35 cellular contexts compared by ENCODE assay signal in genomic region chr20:23528867-23529431, GRCh38. TPM values are rescaled to one million over a fixed set of nuclear protein-coding genes. Genes with fewer than 3 reads are reported as not detected.
A peak's percentile ranks its signal among the peaks of the same experiment; 100 is the strongest.
DNase-seq lines count a peak whose midpoint lies in the region; ATAC-seq and TF ChIP-seq lines count a peak whose summit lies in the region.
"Had no signal": no experiment of that assay in that cellular context is flagged by ENCODE, and none has a peak within 500 bp of the region (broad histone marks: within the 10 kb centered on the region; RNA-seq: fewer than 3 reads in every experiment).

No MANE protein-coding gene starts in this region.

- H3K9me2 ChIP-seq in PC-3 (replicated peaks; ENCODE audit: low read length), result no peaks in the 10 kb centered on the region

- H3K27ac Mint-ChIP-seq in activated T-cell treated with anti-CD3 and anti-CD28 coated beads, Interleukin-2, amount 50 U/mL, for 72 hours, result peak overlapping the region; percentile 23
- H3K27ac Mint-ChIP-seq in endodermal cell, result no peak overlapping the region
- no peak overlapping the region for H3K27ac Mint-ChIP-seq in neural progenitor cell
- H3K27ac Mint-ChIP-seq: activated naive CD4-positive, alpha-beta T cell treated with anti-CD3 and anti-CD28 coated beads, Interleukin-2, amount 50 U/mL, for 72 hours; CD4-positive, alpha-beta T cell; dendritic cell treated with granulocyte-macrophage colony-stimulating factor and Interleukin-4, amounts not matched to agents 40 ng/mL and 50 ng/mL, for 4 days; nephron had no signal

- peaks cover 11 to 13% of the 10 kb centered on the region in 2 donors for H3K36me3 Mint-ChIP-seq in activated T-cell treated with anti-CD3 and anti-CD28 coated beads, Interleukin-2, amount 50 U/mL, for 72 hours (ENCODE audit: insufficient read depth in 2 of 2)
- H3K36me3 Mint-ChIP-seq in endodermal cell (ENCODE audit: low read depth) (peaks cover 3% of the 10 kb centered on the region), neural progenitor cell (peaks cover 3% of the 10 kb centered on the region)

- no peaks in the 10 kb centered on the region for H3K27me3 Mint-ChIP-seq in activated T-cell treated with anti-CD3 and anti-CD28 coated beads, Interleukin-2, amount 50 U/mL, for 72 hours (ENCODE audit: low read depth)
- H3K27me3 Mint-ChIP-seq in endodermal cell (ENCODE audit: insufficient read depth) (no peaks in the 10 kb centered on the region), neural progenitor cell (ENCODE audit: insufficient read depth, low read depth) (peaks cover 22% of the 10 kb centered on the region)
- H3K27me3 Mint-ChIP-seq: CD4-positive, alpha-beta T cell; central memory CD8-positive, alpha-beta T cell had no signal

- no TSS peak for BruUV-seq in PC-3 (replicated peaks; lab: Mats Ljungman, UMichigan)

- H3F3A ChIP-seq in PC-3 (ENCODE audit: low read length, unreplicated experiment) (no peaks in the 10 kb centered on the region), neural progenitor cell (ENCODE audit: low read depth) (peaks cover 13% of the 10 kb centered on the region)

- H3K79me2 ChIP-seq in PC-3 (ENCODE audit: low read length) (no peaks in the 10 kb centered on the region), neural progenitor cell (ENCODE audit: low read depth) (no peaks in the 10 kb centered on the region)

- POLR2A ChIA-PET in PC-3 (lab: Charles Lee; ENCODE audit: unreplicated experiment), result no interaction called here

- no peak for DNase-seq in activated T-cell treated with anti-CD3 and anti-CD28 coated beads, Interleukin-2, amount 50 U/mL, for 72 hours
- DNase-seq in activated T-cell treated with anti-CD3 and anti-CD28 coated beads, Interleukin-2, amount 50 U/mL, for 1 hour, result no peak
- peak; percentile 56 for DNase-seq in PC-3
- DNase-seq in endodermal cell, result peak; percentile 61
- DNase-seq in neural progenitor cell (ENCODE audit: low spot score), result no peak
- DNase-seq in iPS-NIHi11 (ENCODE audit: low spot score), result no peak
- DNase-seq in EL, result no peak
- no peak for DNase-seq in brain microvascular endothelial cell
- DNase-seq: activated CD4-positive, alpha-beta T cell treated with anti-CD3 and anti-CD28 coated beads, Interleukin-2, amount 50 U/mL, for 48 hours; activated CD4-positive, CD25-positive, alpha-beta regulatory T cell; activated CD8-positive, alpha-beta memory T cell treated with anti-CD3 and anti-CD28 coated beads, Interleukin-2, amount 50 U/mL, for 48 hours; AML-193; aorta; CD4-positive, alpha-beta T cell; GDM1; glutamatergic neuron; Karpas-422; NCI-H1105 treated with DMSO at 0.1 percent for 48 hours; NCI-H2029; NCI-H226; NCI-H69; retina; SJCRH30; small intestine; stimulated activated CD4-positive, alpha-beta T cell treated with anti-CD3 and anti-CD28 coated beads, Interleukin-1b, Interleukin-23, amount 100 ng/mL, for 48 hours; stomach; thyroid gland had no signal

- no peak overlapping the region for H3K27ac ChIP-seq in PC-3 (ENCODE audit: low read length)
- no peak overlapping the region for H3K27ac ChIP-seq in endodermal cell (ENCODE audit: low read depth, low read length)
- no peak overlapping the region for H3K27ac ChIP-seq in neural progenitor cell
- H3K27ac ChIP-seq in brain microvascular endothelial cell, result no peak overlapping the region
- H3K27ac ChIP-seq: SJCRH30, stomach, thyroid gland had no signal

- H3K9ac ChIP-seq in PC-3 (ENCODE audit: low read length), result no peak overlapping the region
- no peak overlapping the region for H3K9ac ChIP-seq in endodermal cell (ENCODE audit: extremely low read depth, low read length, poor library complexity, severe bottlenecking)
- H3K9ac ChIP-seq in neural progenitor cell, result no peak overlapping the region

- H2AFZ ChIP-seq in PC-3 (ENCODE audit: low read length), result no peak overlapping the region
- no peak overlapping the region for H2AFZ ChIP-seq in neural progenitor cell (replicated peaks)

- H4K20me1 ChIP-seq in PC-3 (ENCODE audit: low read length) (no peaks in the 10 kb centered on the region), neural progenitor cell (ENCODE audit: low read depth) (no peaks in the 10 kb centered on the region)

- WGBS in endodermal cell (ENCODE audit: insufficient coverage in 1 of 2, insufficient read length in 1 of 2), 2 experiments, result 96% methylated on average over 1 of the region's 1 CpG; no CpG with 5 or more reads in 1 of the 2 experiments

- H3K36me3 ChIP-seq in PC-3 (ENCODE audit: low read depth, low read length) (no peaks in the 10 kb centered on the region), endodermal cell (ENCODE audit: control insufficient read depth, insufficient read depth, low read length) (no peaks in the 10 kb centered on the region), neural progenitor cell (no peaks in the 10 kb centered on the region), brain microvascular endothelial cell (replicated peaks) (no peaks in the 10 kb centered on the region)
- H3K36me3 ChIP-seq: SJCRH30, stomach, thyroid gland had no signal

- H3K4me1 Mint-ChIP-seq in activated T-cell treated with anti-CD3 and anti-CD28 coated beads, Interleukin-2, amount 50 U/mL, for 72 hours (ENCODE audit: low read depth), result peaks cover 21% of the 10 kb centered on the region
- peaks cover 29% of the 10 kb centered on the region for H3K4me1 Mint-ChIP-seq in endodermal cell
- peaks cover 19% of the 10 kb centered on the region for H3K4me1 Mint-ChIP-seq in neural progenitor cell
- H3K4me1 Mint-ChIP-seq: nephron had no signal

- peaks cover 13 to 18% of the 10 kb centered on the region in 2 donors for H3K9me3 Mint-ChIP-seq in activated T-cell treated with anti-CD3 and anti-CD28 coated beads, Interleukin-2, amount 50 U/mL, for 72 hours
- peaks cover 19% of the 10 kb centered on the region for H3K9me3 Mint-ChIP-seq in endodermal cell
- H3K9me3 Mint-ChIP-seq in neural progenitor cell, result peaks cover 33% of the 10 kb centered on the region

- H3K4me2 ChIP-seq in PC-3 (ENCODE audit: low read length) (no peak overlapping the region), neural progenitor cell (no peak overlapping the region)

- intact Hi-C loops in PC-3 (cut with micrococcal nuclease), result no loop called here

- H3K9me3 ChIP-seq in PC-3 (ENCODE audit: low read length) (peaks cover 20% of the 10 kb centered on the region), endodermal cell (ENCODE audit: control insufficient read depth, low read length) (peaks cover 17% of the 10 kb centered on the region), neural progenitor cell (ENCODE audit: low read depth) (no peaks in the 10 kb centered on the region)
- H3K9me3 ChIP-seq: SJCRH30, thyroid gland had no signal

- CTCF ChIA-PET in PC-3 (lab: Charles Lee), result no interaction called here

- H3K4me3 ChIP-seq in PC-3 (ENCODE audit: low read length) (no peak overlapping the region), endodermal cell (ENCODE audit: low read length) (no peak overlapping the region), neural progenitor cell (no peak overlapping the region), brain microvascular endothelial cell (ENCODE audit: low read depth, low read length) (no peak overlapping the region)
- H3K4me3 ChIP-seq: SJCRH30, stomach, thyroid gland had no signal

- H3K4me1 ChIP-seq in PC-3 (ENCODE audit: insufficient read depth, low read length) (no peaks in the 10 kb centered on the region), endodermal cell (ENCODE audit: control insufficient read depth, insufficient read depth, low read length) (peaks cover 8% of the 10 kb centered on the region), neural progenitor cell (peaks cover 42% of the 10 kb centered on the region)
- H3K4me1 ChIP-seq: SJCRH30, stomach, thyroid gland had no signal

- ATAC-seq in activated T-cell treated with anti-CD3 and anti-CD28 coated beads, Interleukin-2, amount 50 U/mL, for 72 hours (replicated peaks in 1 of 2), result no peak
- ATAC-seq in PC-3, result no peak
- ATAC-seq: activated naive CD4-positive, alpha-beta T cell treated with anti-CD3 and anti-CD28 coated beads, Interleukin-2, amount 50 U/mL, for 72 hours; Panc1 had no signal

- H3K27me3 ChIP-seq in PC-3 (ENCODE audit: low read length) (peaks cover 9% of the 10 kb centered on the region), endodermal cell (ENCODE audit: control insufficient read depth, insufficient read depth, low read length, poor library complexity, severe bottlenecking) (no peaks in the 10 kb centered on the region), neural progenitor cell (no peaks in the 10 kb centered on the region), brain microvascular endothelial cell (replicated peaks) (no peaks in the 10 kb centered on the region)
- H3K27me3 ChIP-seq: stomach, thyroid gland had no signal

- no peak overlapping the region for H3K4me3 Mint-ChIP-seq in activated T-cell treated with anti-CD3 and anti-CD28 coated beads, Interleukin-2, amount 50 U/mL, for 72 hours
- H3K4me3 Mint-ChIP-seq in endodermal cell (no peak overlapping the region), neural progenitor cell (peak overlapping the region; percentile 11)
- H3K4me3 Mint-ChIP-seq: CD4-positive, alpha-beta T cell; central memory CD8-positive, alpha-beta T cell; dendritic cell treated with granulocyte-macrophage colony-stimulating factor and Interleukin-4, amounts not matched to agents 40 ng/mL and 50 ng/mL, for 4 days; nephron had no signal

- TF ChIP-seq CTCF in PC-3 (conservative IDR thresholded peaks at IDR 0.05; ENCODE audit: low read depth, low read length) (no peak), endodermal cell (conservative IDR thresholded peaks at IDR 0.05) (no peak), neural progenitor cell (IDR thresholded peaks at IDR 0.05) (no peak), brain microvascular endothelial cell (IDR thresholded peaks at IDR 0.05; ENCODE audit: low read depth, low read length, missing control alignments) (no peak)

- in situ Hi-C loops in brain microvascular endothelial cell (cut with HindIII; ENCODE audit: low pct_ligation_motif_present, low sequenced_read_pairs), result no loop called here

RNA-seq across cellular contexts. Expression of gene CST8, which starts 38.0 kb away (rescaled TPM):
- not detected for total RNA-seq in activated T-cell treated with anti-CD3 and anti-CD28 coated beads, Interleukin-2, amount 50 U/mL, for 72 hours
- not detected in 2 replicates for total RNA-seq in PC-3 (2014; rRNA removed)
- total RNA-seq in endodermal cell, result not detected
- not detected for polyA plus RNA-seq in endodermal cell (2013, experiment 1 of 2)
- polyA plus RNA-seq in endodermal cell (2013, experiment 2 of 2), result not detected
- not detected in 2 replicates for total RNA-seq in neural progenitor cell (ENCODE audit: low replicate concordance)
- total RNA-seq: activated naive CD4-positive, alpha-beta T cell treated with anti-CD3 and anti-CD28 coated beads, Interleukin-2, amount 50 U/mL, for 72 hours; aorta; CD4-positive, alpha-beta T cell; lung microvascular endothelial cell; mucosa of gallbladder; osteocyte; SJCRH30; stomach; thyroid gland had no signal
- polyA plus RNA-seq: aorta, small intestine, stomach had no signal

RNA-seq across cellular contexts. Expression of gene CST9L, which starts 39.3 kb away (rescaled TPM):
- not detected for total RNA-seq in activated T-cell treated with anti-CD3 and anti-CD28 coated beads, Interleukin-2, amount 50 U/mL, for 72 hours
- total RNA-seq in PC-3 (2014; rRNA removed) (not detected in 2 replicates), endodermal cell (not detected), neural progenitor cell (ENCODE audit: low replicate concordance) (not detected in 2 replicates)
- polyA plus RNA-seq in endodermal cell (2013, experiment 1 of 2), result not detected
- not detected for polyA plus RNA-seq in endodermal cell (2013, experiment 2 of 2)
- total RNA-seq: activated naive CD4-positive, alpha-beta T cell treated with anti-CD3 and anti-CD28 coated beads, Interleukin-2, amount 50 U/mL, for 72 hours; aorta; CD4-positive, alpha-beta T cell; lung microvascular endothelial cell; mucosa of gallbladder; osteocyte; SJCRH30; stomach had no signal
- polyA plus RNA-seq: aorta, small intestine, stomach had no signal

Comparison
In these comparisons a context has a peak if more than half of its experiments do, and no peak if none do; other contexts are left out.
1. DNase-seq: peak in PC-3 (single experiment) and endodermal cell (single experiment); none in activated T-cell treated with anti-CD3 and anti-CD28 coated beads, Interleukin-2, amount 50 U/mL, for 72 hours (0 of 2), activated T-cell treated with anti-CD3 and anti-CD28 coated beads, Interleukin-2, amount 50 U/mL, for 1 hour (single experiment), neural progenitor cell (single experiment), iPS-NIHi11 (single experiment), EL (single experiment) and brain microvascular endothelial cell (single experiment).